ENCODE assay signal across 28 cellular contexts in genomic region chr7:79180533-79180932, GRCh38.
"Had no signal": no experiment of that assay in that cellular context is flagged by ENCODE, and none has a peak within 500 bp of the region (broad histone marks: within the 10 kb centered on the region; RNA-seq: fewer than 3 reads in every experiment).

No MANE protein-coding gene starts in this region.

- H3K4me3 Mint-ChIP-seq: naive thymus-derived CD4-positive, alpha-beta T cell; natural killer cell; nephron; neural progenitor cell; stimulated activated effector memory CD8-positive, alpha-beta T cell treated with anti-CD3 and anti-CD28 coated beads, Interleukin-12 subunit alpha, Interleukin-12 subunit beta, amount 100 ng/mL, for 72 hours; stimulated activated naive B cell treated with anti-CD40 and anti-IgM and Interleukin-4, amounts not matched to agents 10 μg/mL and 1 μg/mL and 100 μg/mL, for 72 hours; stimulated activated naive CD8-positive, alpha-beta T cell treated with anti-CD3 and anti-CD28 coated beads, Interleukin-15, Interleukin-2, amounts not matched to agents 100 ng/mL and 50 ng/mL, for 24 hours had no signal

- H3K27me3 Mint-ChIP-seq: naive thymus-derived CD4-positive, alpha-beta T cell; stimulated activated naive B cell treated with anti-CD40 and anti-IgM and Interleukin-4, amounts not matched to agents 10 μg/mL and 1 μg/mL and 100 μg/mL, for 72 hours; stimulated activated naive CD8-positive, alpha-beta T cell treated with anti-CD3 and anti-CD28 coated beads, Interleukin-15, Interleukin-2, amounts not matched to agents 100 ng/mL and 50 ng/mL, for 24 hours had no signal

- H3K4me1 Mint-ChIP-seq: naive thymus-derived CD4-positive, alpha-beta T cell; natural killer cell; nephron; neural progenitor cell; stimulated activated effector memory CD8-positive, alpha-beta T cell treated with anti-CD3 and anti-CD28 coated beads, Interleukin-12 subunit alpha, Interleukin-12 subunit beta, amount 100 ng/mL, for 72 hours; stimulated activated naive B cell treated with anti-CD40 and anti-IgM and Interleukin-4, amounts not matched to agents 10 μg/mL and 1 μg/mL and 100 μg/mL, for 72 hours had no signal

- H3K27ac ChIP-seq: neural progenitor cell, ovary, parathyroid adenoma, psoas muscle, stomach, thoracic aorta, thyroid gland, tibial nerve, upper lobe of left lung, vagina had no signal

- H3K4me3 ChIP-seq: neural progenitor cell, ovary, psoas muscle, stomach, thoracic aorta, thyroid gland, tibial nerve, upper lobe of left lung, vagina had no signal

- DNase-seq: naive thymus-derived CD4-positive, alpha-beta T cell; natural killer cell; occipital lobe; ovary; posterior cingulate gyrus; psoas muscle; right cardiac atrium; small intestine; stimulated activated CD4-positive, alpha-beta T cell treated with anti-CD3 and anti-CD28 coated beads, Interleukin-15, amount 100 ng/mL, for 24 hours; stimulated activated CD4-positive, alpha-beta T cell treated with anti-CD3 and anti-CD28 coated beads, Interleukin-2, amount 100 ng/mL, for 24 hours; stimulated activated CD4-positive, alpha-beta T cell treated with anti-CD3 and anti-CD28 coated beads, Interleukin-2, amount 100 ng/mL, for 48 hours; stimulated activated CD4-positive, alpha-beta T cell treated with anti-CD3 and anti-CD28 coated beads, Interleukin-4, amount 100 ng/mL, for 24 hours; stimulated activated naive B cell treated with anti-CD40 and anti-IgM and Interleukin-4, amounts not matched to agents 10 μg/mL and 1 μg/mL and 100 μg/mL, for 72 hours; stimulated activated naive CD4-positive, alpha-beta T cell treated with Interleukin-2 at 50 U/mL for 16 hours; stomach; thyroid gland; trophoblast cell; upper lobe of left lung had no signal

- H3K9ac ChIP-seq: neural progenitor cell, parathyroid adenoma had no signal

- H3K36me3 ChIP-seq: neural progenitor cell, ovary, stomach, thoracic aorta, thyroid gland, tibial nerve, upper lobe of left lung, vagina had no signal

- H3K27me3 ChIP-seq: neural progenitor cell, ovary, stomach, thyroid gland, tibial nerve, upper lobe of left lung, vagina had no signal

- FAIRE-seq: small intestine, urothelium cell line had no signal

- H3K79me2 ChIP-seq: parathyroid adenoma had no signal

- H2AFZ ChIP-seq: neural progenitor cell, parathyroid adenoma had no signal

- H3K9me3 ChIP-seq: ovary, psoas muscle, thoracic aorta, thyroid gland, upper lobe of left lung, vagina had no signal

- H3K27ac Mint-ChIP-seq: naive thymus-derived CD4-positive, alpha-beta T cell; natural killer cell; nephron; neural progenitor cell; stimulated activated effector memory CD8-positive, alpha-beta T cell treated with anti-CD3 and anti-CD28 coated beads, Interleukin-12 subunit alpha, Interleukin-12 subunit beta, amount 100 ng/mL, for 72 hours; stimulated activated naive B cell treated with anti-CD40 and anti-IgM and Interleukin-4, amounts not matched to agents 10 μg/mL and 1 μg/mL and 100 μg/mL, for 72 hours; stimulated activated naive CD8-positive, alpha-beta T cell treated with anti-CD3 and anti-CD28 coated beads, Interleukin-15, Interleukin-2, amounts not matched to agents 100 ng/mL and 50 ng/mL, for 24 hours had no signal

- H3K36me3 Mint-ChIP-seq: naive thymus-derived CD4-positive, alpha-beta T cell; natural killer cell; neural progenitor cell; stimulated activated effector memory CD8-positive, alpha-beta T cell treated with anti-CD3 and anti-CD28 coated beads, Interleukin-12 subunit alpha, Interleukin-12 subunit beta, amount 100 ng/mL, for 72 hours; stimulated activated naive B cell treated with anti-CD40 and anti-IgM and Interleukin-4, amounts not matched to agents 10 μg/mL and 1 μg/mL and 100 μg/mL, for 72 hours had no signal

- H3K9me3 Mint-ChIP-seq: neural progenitor cell; stimulated activated naive B cell treated with anti-CD40 and anti-IgM and Interleukin-4, amounts not matched to agents 10 μg/mL and 1 μg/mL and 100 μg/mL, for 72 hours; stimulated activated naive CD8-positive, alpha-beta T cell treated with anti-CD3 and anti-CD28 coated beads, Interleukin-15, Interleukin-2, amounts not matched to agents 100 ng/mL and 50 ng/mL, for 24 hours had no signal

- H3K4me1 ChIP-seq: neural progenitor cell, parathyroid adenoma, psoas muscle, stomach, thyroid gland, tibial nerve, upper lobe of left lung, vagina had no signal

- H3K4me2 ChIP-seq: neural progenitor cell had no signal

- ATAC-seq: naive thymus-derived CD4-positive, alpha-beta T cell; natural killer cell; psoas muscle; right cardiac atrium; sciatic nerve; stimulated activated effector memory CD8-positive, alpha-beta T cell treated with anti-CD3 and anti-CD28 coated beads, Interleukin-12 subunit alpha, Interleukin-12 subunit beta, amount 100 ng/mL, for 72 hours; stimulated activated naive B cell treated with anti-CD40 and anti-IgM and Interleukin-4, amounts not matched to agents 10 μg/mL and 1 μg/mL and 100 μg/mL, for 72 hours had no signal
